ENCODE assay signal across 11 cellular contexts in the genomic region with DNA sequence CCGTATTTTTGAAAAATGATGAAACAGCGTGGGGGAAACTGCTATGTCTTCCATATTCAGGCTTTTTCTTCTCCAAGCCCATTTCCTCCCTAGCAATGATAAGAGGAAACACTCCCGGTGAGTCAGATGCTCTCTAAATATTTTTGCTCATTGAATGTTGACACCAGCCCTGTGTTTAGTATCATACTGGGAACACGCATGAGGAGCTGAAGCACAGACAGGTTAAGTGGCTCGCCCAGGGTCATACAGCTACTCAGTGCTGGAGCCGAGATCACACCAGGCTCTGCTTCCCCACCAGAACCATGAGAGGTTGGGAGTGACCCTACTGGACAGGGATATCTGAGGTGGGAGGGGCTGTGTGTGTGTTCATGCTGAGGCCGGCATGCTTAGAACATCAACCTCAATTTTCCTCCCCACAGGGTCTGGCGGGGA. TPM values are rescaled to one million over a fixed set of nuclear protein-coding genes. Genes with fewer than 3 reads are reported as not detected.
DNase-seq lines count a peak whose midpoint lies in the region; ATAC-seq and TF ChIP-seq lines count a peak whose summit lies in the region.
"Had no signal": no experiment of that assay in that cellular context is flagged by ENCODE, and none has a peak within 500 bp of the region (broad histone marks: within the 10 kb centered on the region; RNA-seq: fewer than 3 reads in every experiment).

No MANE protein-coding gene starts in this region.

- H4K20me1 ChIP-seq in PC-9 (ENCODE audit: insufficient read depth) (no peaks in the 10 kb centered on the region), smooth muscle cell (ENCODE audit: low read depth) (no peaks in the 10 kb centered on the region)

- H3K36me3 Mint-ChIP-seq in activated CD8-positive, alpha-beta memory T cell treated with anti-CD3 and anti-CD28 coated beads, Interleukin-2, amount 10 ng/mL, durations not matched to agents 7 days and 5 days: peaks cover 18% of the 10 kb centered on the region

- POLR2A ChIA-PET in PC-9 (lab: Charles Lee; ENCODE audit: unreplicated experiment): interaction anchor here (0.5 to 0.6 kb wide), 2 partner anchors 9 to 36 kb away, joined by 3 to 5 read pairs; no protein-coding TSS in a partner anchor

- no peaks in the 10 kb centered on the region for H3K9me2 ChIP-seq in PC-9 (ENCODE audit: insufficient read depth)

- peaks cover 3% of the 10 kb centered on the region for H3K9me3 Mint-ChIP-seq in activated CD8-positive, alpha-beta memory T cell treated with anti-CD3 and anti-CD28 coated beads, Interleukin-2, amount 10 ng/mL, durations not matched to agents 7 days and 5 days (ENCODE audit: low read depth)

- TF ChIP-seq CTCF in PC-9 (conservative IDR thresholded peaks at IDR 0.05) (no peak), smooth muscle cell (IDR thresholded peaks at IDR 0.05; ENCODE audit: borderline replicate concordance, insufficient read depth, poor library complexity, severe bottlenecking) (no peak)

- H3K36me3 ChIP-seq in PC-9 (ENCODE audit: low read depth) (no peaks in the 10 kb centered on the region), smooth muscle cell (ENCODE audit: low read depth) (no peaks in the 10 kb centered on the region)
- H3K36me3 ChIP-seq: cardiac muscle cell, suprapubic skin had no signal

- H3K79me2 ChIP-seq in PC-9 (ENCODE audit: low read depth) (no peaks in the 10 kb centered on the region), smooth muscle cell (ENCODE audit: low read depth) (no peaks in the 10 kb centered on the region)

- H3F3A ChIP-seq in PC-9 (ENCODE audit: insufficient read depth, low read depth): peaks cover 20% of the 10 kb centered on the region
- H3F3A ChIP-seq in smooth muscle cell (ENCODE audit: low read depth): no peaks in the 10 kb centered on the region

- BruUV-seq in PC-9 (replicated peaks; lab: Mats Ljungman, UMichigan): no TSS peak

- H3K4me1 ChIP-seq in PC-9 (replicated peaks; ENCODE audit: insufficient read depth) (peaks cover 16% of the 10 kb centered on the region), smooth muscle cell (ENCODE audit: low read depth) (peaks cover 12% of the 10 kb centered on the region)

- CTCF ChIA-PET in activated CD8-positive, alpha-beta memory T cell treated with anti-CD3 and anti-CD28 coated beads, Interleukin-2, amount 10 ng/mL, durations not matched to agents 7 days and 5 days (lab: Charles Lee): interaction anchor here (0.6 to 27.4 kb wide), 21 partner anchors 10 to 409 kb away, joined by 3 to 559 read pairs (median 4); a partner anchor contains a TSS
- CTCF ChIA-PET in PC-9 (lab: Charles Lee): interaction anchor here (0.6 to 1.2 kb wide), 12 partner anchors 9 to 691 kb away, joined by 3 to 9 read pairs (median 4); a partner anchor contains a TSS

- H3K4me2 ChIP-seq in PC-9 (peak overlapping the region; percentile 67), smooth muscle cell (peak overlapping the region; percentile 75)

- WGBS in smooth muscle cell (ENCODE audit: low lambda C conversion rate): 25% methylated on average over 8 of the region's 8 CpGs

- H3K4me3 Mint-ChIP-seq in activated CD8-positive, alpha-beta memory T cell treated with anti-CD3 and anti-CD28 coated beads, Interleukin-2, amount 10 ng/mL, durations not matched to agents 7 days and 5 days: peak overlapping the region; percentile 68
- H3K4me3 Mint-ChIP-seq: nephron had no signal

- H3K27me3 Mint-ChIP-seq in activated CD8-positive, alpha-beta memory T cell treated with anti-CD3 and anti-CD28 coated beads, Interleukin-2, amount 10 ng/mL, durations not matched to agents 7 days and 5 days: no peaks in the 10 kb centered on the region

- DNase-seq in activated CD8-positive, alpha-beta memory T cell treated with anti-CD3 and anti-CD28 coated beads, Interleukin-2, amount 10 ng/mL, durations not matched to agents 7 days and 5 days: no peak
- DNase-seq in activated CD8-positive, alpha-beta memory T cell treated with anti-CD3 and anti-CD28 coated beads, Interleukin-2, amount 50 U/mL, for 48 hours: no peak
- DNase-seq in PC-9: peak; percentile 21 to 81
- no peak for DNase-seq in smooth muscle cell (lab: John Stamatoyannopoulos, UW; ENCODE audit: unreplicated experiment)
- no peak for DNase-seq in stimulated activated CD4-positive, alpha-beta T cell treated with anti-CD3 and anti-CD28 coated beads, Interleukin-4, amount 100 ng/mL, for 1 hour
- DNase-seq in anterior cingulate cortex (lab: John Stamatoyannopoulos, UW): no peak

- intact Hi-C loops in PC-9 (cut with micrococcal nuclease; ENCODE audit: unreplicated experiment): loop anchor here (1.0 to 5.0 kb wide), 4 partner anchors 59 to 307 kb away; a partner anchor contains a TSS

- ATAC-seq in activated CD8-positive, alpha-beta memory T cell treated with anti-CD3 and anti-CD28 coated beads, Interleukin-2, amount 10 ng/mL, durations not matched to agents 7 days and 5 days: no peak
- peak; percentile 75 for ATAC-seq in esophagus mucosa
- ATAC-seq in HG03342 (IDR thresholded peaks at IDR 0.05; ENCODE audit: unreplicated experiment): no peak

- 0 out of 2 replicates have a peak, but pooled peaks cover 2% of the 10 kb centered on the region for H3K9me3 ChIP-seq in PC-9 (ENCODE audit: insufficient read depth, low read depth)
- no peaks in the 10 kb centered on the region for H3K9me3 ChIP-seq in smooth muscle cell (replicated peaks; ENCODE audit: low read depth)
- H3K9me3 ChIP-seq: suprapubic skin had no signal

- peaks cover 66% of the 10 kb centered on the region for H3K4me1 Mint-ChIP-seq in activated CD8-positive, alpha-beta memory T cell treated with anti-CD3 and anti-CD28 coated beads, Interleukin-2, amount 10 ng/mL, durations not matched to agents 7 days and 5 days
- H3K4me1 Mint-ChIP-seq: nephron had no signal

- H3K27me3 ChIP-seq in PC-9 (ENCODE audit: insufficient read depth, low read depth) (no peaks in the 10 kb centered on the region), smooth muscle cell (ENCODE audit: low read depth) (no peaks in the 10 kb centered on the region)
- H3K27me3 ChIP-seq: suprapubic skin had no signal

- H3K9ac ChIP-seq in smooth muscle cell (ENCODE audit: low read depth): peak overlapping the region; percentile 76

- H2AFZ ChIP-seq in PC-9: 0 out of 2 replicates have a peak overlapping the region, but pooled peaks have one; percentile 45
- H2AFZ ChIP-seq in smooth muscle cell (ENCODE audit: low read depth): no peak overlapping the region

- H3K27ac ChIP-seq in PC-9 (peak overlapping the region; percentile 80), smooth muscle cell (ENCODE audit: low read depth) (peak overlapping the region; percentile 95)
- H3K27ac ChIP-seq: cardiac muscle cell, suprapubic skin had no signal

- no peak overlapping the region; the same call in 1 of the 2 replicates for H3K4me3 ChIP-seq in PC-9
- H3K4me3 ChIP-seq in smooth muscle cell: no peak overlapping the region
- H3K4me3 ChIP-seq: cardiac muscle cell, suprapubic skin had no signal

- H3K27ac Mint-ChIP-seq in activated CD8-positive, alpha-beta memory T cell treated with anti-CD3 and anti-CD28 coated beads, Interleukin-2, amount 10 ng/mL, durations not matched to agents 7 days and 5 days: peak overlapping the region; percentile 91
- H3K27ac Mint-ChIP-seq: nephron had no signal

RNA-seq across cellular contexts. Expression of a gene that starts 37.8 kb away (rescaled TPM):
- 10 to 100 TPM in 1 of 2 experiments, 1 to 10 TPM in 1; 7.3 to 19.9 TPM for total RNA-seq in activated CD8-positive, alpha-beta memory T cell treated with anti-CD3 and anti-CD28 coated beads, Interleukin-2, amount 10 ng/mL, durations not matched to agents 7 days and 5 days
- total RNA-seq in PC-9 (2021) (105 and 131 TPM in 2 replicates), esophagus mucosa (93.7 TPM), smooth muscle cell (27.3 and 32.0 TPM in 2 replicates)
- polyA plus RNA-seq in smooth muscle cell: 15.3 and 71.2 TPM in 2 replicates
- total RNA-seq: cardiac muscle cell had no signal

RNA-seq across cellular contexts. Expression of a gene that starts 48.2 kb away (rescaled TPM):
- total RNA-seq in activated CD8-positive, alpha-beta memory T cell treated with anti-CD3 and anti-CD28 coated beads, Interleukin-2, amount 10 ng/mL, durations not matched to agents 7 days and 5 days: 10 to 100 TPM; 34.4 to 47.9 TPM
- total RNA-seq in PC-9 (2021): not detected in 2 replicates
- total RNA-seq in esophagus mucosa: 0.44 TPM
- not detected in 2 replicates for total RNA-seq in smooth muscle cell
- not detected in 2 replicates for polyA plus RNA-seq in smooth muscle cell
- total RNA-seq: cardiac muscle cell had no signal
- polyA plus RNA-seq: cardiac muscle cell had no signal

RNA-seq across cellular contexts. Expression of a gene that starts 54.3 kb away (rescaled TPM):
- 10 to 100 TPM; 19.7 to 20.2 TPM for total RNA-seq in activated CD8-positive, alpha-beta memory T cell treated with anti-CD3 and anti-CD28 coated beads, Interleukin-2, amount 10 ng/mL, durations not matched to agents 7 days and 5 days
- total RNA-seq in PC-9 (2021) (8.1 and 11.8 TPM in 2 replicates), esophagus mucosa (1.4 TPM), smooth muscle cell (10.8 and 13.4 TPM in 2 replicates)
- 21.9 and 25.3 TPM in 2 replicates for polyA plus RNA-seq in smooth muscle cell

Comparison
In these comparisons a context has a peak if more than half of its experiments do, and no peak if none do; other contexts are left out.
1. DNase-seq: peak in PC-9 (2 of 2); none in activated CD8-positive, alpha-beta memory T cell treated with anti-CD3 and anti-CD28 coated beads, Interleukin-2, amount 10 ng/mL, durations not matched to agents 7 days and 5 days (single experiment), activated CD8-positive, alpha-beta memory T cell treated with anti-CD3 and anti-CD28 coated beads, Interleukin-2, amount 50 U/mL, for 48 hours (single experiment), smooth muscle cell (single experiment), stimulated activated CD4-positive, alpha-beta T cell treated with anti-CD3 and anti-CD28 coated beads, Interleukin-4, amount 100 ng/mL, for 1 hour (single experiment) and anterior cingulate cortex (0 of 58).
2. RNA of a gene that starts 48.2 kb away (total RNA-seq): 34.4 to 47.9 TPM in activated CD8-positive, alpha-beta memory T cell treated with anti-CD3 and anti-CD28 coated beads, Interleukin-2, amount 10 ng/mL, durations not matched to agents 7 days and 5 days; 0.44 TPM in esophagus mucosa (single experiment), not detected in PC-9 and not detected in smooth muscle cell; every median in the first group is over 10 times any median in the second.